Comparison of ENCODE assay signal across 8 cellular contexts in the genomic region with DNA sequence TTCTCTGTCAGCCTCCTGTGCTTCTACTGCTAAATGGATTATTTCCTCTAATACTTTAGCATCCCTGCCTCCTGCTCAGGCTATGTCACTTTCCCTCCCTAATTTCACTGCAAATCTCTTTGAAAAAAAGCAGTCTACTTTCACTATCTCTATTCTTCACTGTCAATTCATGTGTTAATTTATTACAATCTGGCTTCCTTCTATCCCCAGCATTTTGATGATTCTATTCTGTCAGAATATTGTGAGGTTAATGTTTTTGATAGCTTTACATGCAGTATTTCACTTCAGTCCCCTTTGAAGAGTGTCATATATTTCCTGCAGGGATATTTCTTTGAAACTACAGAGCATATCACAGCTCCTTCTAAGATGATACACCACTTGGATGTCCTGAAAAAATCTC.
"Had no signal": no experiment of that assay in that cellular context is flagged by ENCODE, and none has a peak within 500 bp of the region (broad histone marks: within the 10 kb centered on the region; RNA-seq: fewer than 3 reads in every experiment).

No MANE protein-coding gene starts in this region.

- H3K27me3 Mint-ChIP-seq: IgD-negative memory B cell had no signal

- H3K4me3 Mint-ChIP-seq: HFFc6, IgD-negative memory B cell had no signal

- H3K36me3 ChIP-seq: HAP-1 had no signal

- H3K4me3 ChIP-seq: HAP-1 had no signal

- H3K4me1 Mint-ChIP-seq: IgD-negative memory B cell had no signal

- ATAC-seq: HCT116, HepG2 had no signal

- H3K9me3 ChIP-seq: HAP-1 had no signal

- H3K27ac Mint-ChIP-seq: HFFc6, IgD-negative memory B cell had no signal

- H3K27ac ChIP-seq: HL-60 had no signal

- H3K36me3 Mint-ChIP-seq: IgD-negative memory B cell had no signal

- DNase-seq: GOT3, HFFc6, KBM-7 had no signal

- H3K4me1 ChIP-seq: HAP-1 had no signal
